ENCODE assay signal across 15 cellular contexts in genomic region chr5:175654346-175654745, GRCh38. TPM values are rescaled to one million over a fixed set of nuclear protein-coding genes. Genes with fewer than 3 reads are reported as not detected.
A peak's percentile ranks its signal among the peaks of the same experiment; 100 is the strongest.
DNase-seq lines count a peak whose midpoint lies in the region; ATAC-seq and TF ChIP-seq lines count a peak whose summit lies in the region.
"Had no signal": no experiment of that assay in that cellular context is flagged by ENCODE, and none has a peak within 500 bp of the region (broad histone marks: within the 10 kb centered on the region; RNA-seq: fewer than 3 reads in every experiment).

No MANE protein-coding gene starts in this region.

- H3K27ac Mint-ChIP-seq in activated T-cell treated with anti-CD3 and anti-CD28 coated beads, Interleukin-2, amount 50 U/mL, for 72 hours: peak overlapping the region; percentile 89
- H3K27ac Mint-ChIP-seq in T-cell: peak overlapping the region; percentile 83 to 89

- no peaks in the 10 kb centered on the region for H3K9me3 ChIP-seq in hepatocyte (ENCODE audit: low read depth)

- peak in 1 of 2 donors; percentile 16 for DNase-seq in activated T-cell treated with anti-CD3 and anti-CD28 coated beads, Interleukin-2, amount 50 U/mL, for 72 hours
- no peak for DNase-seq in activated T-cell treated with anti-CD3 and anti-CD28 coated beads, Interleukin-2, amount 50 U/mL, for 1 hour
- DNase-seq in NCI-H1417 treated with DMSO at 0.1 percent for 48 hours (lab: John Stamatoyannopoulos, UW) (peak; percentile 15), T-cell (no peak), posterior vena cava (ENCODE audit: low spot score) (peak; percentile 26), RKO (ENCODE audit: low spot score) (no peak), hepatocyte (ENCODE audit: low spot score) (no peak), mesenteric fat pad (ENCODE audit: low spot score) (no peak)
- DNase-seq: activated CD4-positive, CD25-positive, alpha-beta regulatory T cell treated with anti-CD3 and anti-CD28 coated beads, Interleukin-2, amount 50 U/mL, for 72 hours; activated effector memory CD4-positive, alpha-beta T cell treated with anti-CD3 and anti-CD28 coated beads, Interleukin-2, amount 50 U/mL, for 16 hours; dermis blood vessel endothelial cell; erythroblast; KG1 had no signal

- no peaks in the 10 kb centered on the region for H3K4me1 ChIP-seq in hepatocyte (ENCODE audit: insufficient read depth)

- peaks cover 82% of the 10 kb centered on the region for H3K4me1 Mint-ChIP-seq in activated T-cell treated with anti-CD3 and anti-CD28 coated beads, Interleukin-2, amount 50 U/mL, for 72 hours (ENCODE audit: low read depth)
- H3K4me1 Mint-ChIP-seq in T-cell: peaks cover 85 to 94% (median 88%) of the 10 kb centered on the region in 3 donors

- H3K36me3 ChIP-seq in hepatocyte (replicated peaks; ENCODE audit: insufficient read depth, low read depth): no peaks in the 10 kb centered on the region

- no peaks in the 10 kb centered on the region for H4K20me1 ChIP-seq in hepatocyte (ENCODE audit: insufficient read depth, poor library complexity, severe bottlenecking)

- H3K27me3 ChIP-seq in hepatocyte: peaks cover 27% of the 10 kb centered on the region

- no peak overlapping the region for H3K4me2 ChIP-seq in hepatocyte

- intact Hi-C loops in posterior vena cava (cut with DNase I): no loop called here

- H3K36me3 Mint-ChIP-seq in activated T-cell treated with anti-CD3 and anti-CD28 coated beads, Interleukin-2, amount 50 U/mL, for 72 hours (ENCODE audit: insufficient read depth in 2 of 2): peaks cover 16 to 18% of the 10 kb centered on the region in 2 donors
- no peaks in the 10 kb centered on the region for H3K36me3 Mint-ChIP-seq in T-cell

- no peak overlapping the region for H2AFZ ChIP-seq in hepatocyte

- H3K79me2 ChIP-seq in hepatocyte: no peaks in the 10 kb centered on the region

- no peak for ATAC-seq in activated T-cell treated with anti-CD3 and anti-CD28 coated beads, Interleukin-2, amount 50 U/mL, for 72 hours (replicated peaks in 1 of 2)
- ATAC-seq in T-cell (replicated peaks in 1 of 4): no peak
- ATAC-seq: natural killer cell treated with Interleukin-12 subunit alpha and Interleukin-12 subunit beta and Interleukin-15 and Interleukin-18, amount 100 ng/mL, for 72 hours had no signal

- H3K27me3 Mint-ChIP-seq in activated T-cell treated with anti-CD3 and anti-CD28 coated beads, Interleukin-2, amount 50 U/mL, for 72 hours (ENCODE audit: low read depth): no peaks in the 10 kb centered on the region
- H3K27me3 Mint-ChIP-seq in T-cell: peaks cover 0 to 8% of the 10 kb centered on the region in 2 donors

- POLR2A ChIA-PET in T-cell (lab: Charles Lee): no interaction called here

- no peak overlapping the region for H3K27ac ChIP-seq in hepatocyte

- no peak overlapping the region for H3K4me3 ChIP-seq in hepatocyte
- H3K4me3 ChIP-seq: lung had no signal

- H3K9me2 ChIP-seq in hepatocyte (replicated peaks; ENCODE audit: insufficient read depth): no peaks in the 10 kb centered on the region

- CTCF ChIA-PET in T-cell (lab: Charles Lee): interaction anchor here in 1 of 2 donors (1.0 kb wide), 1 partner anchor 120 kb away, joined by 3 read pairs; no protein-coding TSS in a partner anchor

- TF ChIP-seq CTCF in hepatocyte (IDR thresholded peaks at IDR 0.05; ENCODE audit: poor library complexity): no peak

- peaks cover 7 to 12% of the 10 kb centered on the region in 2 donors for H3K9me3 Mint-ChIP-seq in activated T-cell treated with anti-CD3 and anti-CD28 coated beads, Interleukin-2, amount 50 U/mL, for 72 hours
- peaks cover 0 to 9% (median 4%) of the 10 kb centered on the region in 3 donors for H3K9me3 Mint-ChIP-seq in T-cell

- 92% methylated on average over 7 of the region's 7 CpGs for WGBS in hepatocyte (ENCODE audit: low lambda C conversion rate, missing lambda C conversion rate)

- H3K4me3 Mint-ChIP-seq in activated T-cell treated with anti-CD3 and anti-CD28 coated beads, Interleukin-2, amount 50 U/mL, for 72 hours: peak overlapping the region; percentile 76 to 80
- peak overlapping the region in 1 of 3 donors; percentile 95 for H3K4me3 Mint-ChIP-seq in T-cell

RNA-seq across cellular contexts. Expression of gene HRH2, which starts 3.5 kb away (rescaled TPM):
- 10 to 100 TPM; 18.4 to 22.8 TPM for total RNA-seq in activated T-cell treated with anti-CD3 and anti-CD28 coated beads, Interleukin-2, amount 50 U/mL, for 72 hours
- 10 to 100 TPM in 1 of 5 donors, 1 to 10 TPM in 4; 2.9 to 14.4 (median 5.5) TPM for total RNA-seq in T-cell
- total RNA-seq in posterior vena cava: 1 to 10 TPM; 6.9 to 8.2 TPM
- total RNA-seq in hepatocyte: 1.9 and 2.5 TPM in 2 replicates
- polyA plus RNA-seq in hepatocyte: 2.2 and 2.4 TPM in 2 replicates
- total RNA-seq in mesenteric fat pad: 12.5 TPM
- total RNA-seq: dermis blood vessel endothelial cell had no signal

Comparison
In these comparisons a context has a peak if more than half of its experiments do, and no peak if none do; other contexts are left out.
1. DNase-seq: peak in NCI-H1417 treated with DMSO at 0.1 percent for 48 hours (single experiment) and posterior vena cava (single experiment); none in activated T-cell treated with anti-CD3 and anti-CD28 coated beads, Interleukin-2, amount 50 U/mL, for 1 hour (single experiment), T-cell (0 of 34), RKO (single experiment), hepatocyte (single experiment) and mesenteric fat pad (single experiment).